Comparison of ENCODE assay signal across 5 cellular contexts in the genomic region with DNA sequence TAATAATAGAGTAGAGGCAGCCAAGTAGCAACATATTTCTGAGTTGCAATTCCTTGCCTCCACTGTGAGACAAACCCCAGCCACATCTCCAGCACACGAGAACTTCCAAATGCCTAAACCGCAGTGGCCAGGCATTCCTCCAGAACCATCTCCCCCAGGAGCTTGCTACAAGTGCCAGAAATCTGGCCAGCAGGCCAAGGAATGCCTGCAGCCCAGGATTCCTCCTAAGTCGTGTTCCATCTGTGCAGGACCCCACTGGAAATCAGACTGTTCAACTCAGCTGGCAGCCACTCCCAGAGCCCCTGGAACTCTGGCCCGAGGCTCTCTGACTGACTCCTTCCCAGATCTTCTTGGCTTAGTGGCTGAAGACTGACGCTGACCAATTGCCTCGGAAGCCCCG.
DNase-seq lines count a peak whose midpoint lies in the region; ATAC-seq and TF ChIP-seq lines count a peak whose summit lies in the region.
"Not testable (repeated sequence)": the region's sequence is repeated elsewhere in the genome, so short reads cannot be mapped to it uniquely, and the experiment has no call there.

No MANE protein-coding gene starts in this region.

- H3K18ac ChIP-seq in mesendoderm (ENCODE audit: low read length), result peak overlapping the region; percentile 52

- not testable (repeated sequence) for H3K9ac ChIP-seq in mesendoderm (ENCODE audit: low read length)

- DNase-seq in astrocyte of the cerebellum (ENCODE audit: low read depth), result peak; percentile 9
- DNase-seq in fibroblast of the aortic adventitia (ENCODE audit: low read depth), result peak; percentile 64
- DNase-seq in left ventricle myocardium superior, result peak; percentile 26
- not testable (repeated sequence) for DNase-seq in mesendoderm
- peak; percentile 23 to 65 for DNase-seq in tibial artery

- not testable (repeated sequence) for H4K8ac ChIP-seq in mesendoderm (ENCODE audit: low read depth, low read length)

- WGBS in mesendoderm (ENCODE audit: extremely low coverage, insufficient coverage, low lambda C conversion rate), result no CpG with 5 or more reads among the region's 7 CpGs

- not testable (repeated sequence) for H2BK120ac ChIP-seq in mesendoderm (ENCODE audit: low read depth, low read length)

- H3K56ac ChIP-seq in mesendoderm (ENCODE audit: low read length), result not testable (repeated sequence)

- not testable (repeated sequence) for H3K23ac ChIP-seq in mesendoderm (ENCODE audit: low read length)

- H3K4ac ChIP-seq in mesendoderm (ENCODE audit: low read depth, low read length), result not testable (repeated sequence)

- TF ChIP-seq CTCF in astrocyte of the cerebellum (IDR thresholded peaks at IDR 0.05; ENCODE audit: low read depth, low read length, missing control alignments); fibroblast of the aortic adventitia (IDR thresholded peaks at IDR 0.05; ENCODE audit: insufficient read depth, low read length); tibial artery (IDR thresholded peaks at IDR 0.05): not testable (repeated sequence)

- H2AK5ac ChIP-seq in mesendoderm (ENCODE audit: low read length), result not testable (repeated sequence)

- not testable (repeated sequence) for H3K27ac ChIP-seq in mesendoderm (ENCODE audit: low read depth, low read length); tibial artery

- not testable (repeated sequence) for H2BK15ac ChIP-seq in mesendoderm (replicated peaks; ENCODE audit: low read depth)

- intact Hi-C loops in left ventricle myocardium superior (cut with micrococcal nuclease); tibial artery (cut with DNase I; ENCODE audit: low total_unique reads): not testable (repeated sequence)

- not testable (repeated sequence) for H3K4me1 ChIP-seq in mesendoderm (ENCODE audit: control insufficient read depth, low read depth, low read length); tibial artery

- in situ Hi-C loops in astrocyte of the cerebellum (cut with HindIII; ENCODE audit: low sequenced_read_pairs), result not testable (repeated sequence)

- not testable (repeated sequence) for H3K79me1 ChIP-seq in mesendoderm (ENCODE audit: low read length)

- H3K27me3 ChIP-seq in mesendoderm (ENCODE audit: insufficient read depth, low read length, poor library complexity); tibial artery: not testable (repeated sequence)

- not testable (repeated sequence) for H4K5ac ChIP-seq in mesendoderm (ENCODE audit: low read length)

- H2BK5ac ChIP-seq in mesendoderm (ENCODE audit: low read length), result not testable (repeated sequence)

- not testable (repeated sequence) for H3K79me2 ChIP-seq in mesendoderm (ENCODE audit: control insufficient read depth, insufficient read depth, low read length)

- H3K4me3 ChIP-seq in astrocyte of the cerebellum (ENCODE audit: low read depth, low read length); fibroblast of the aortic adventitia (ENCODE audit: low read depth, low read length); mesendoderm (ENCODE audit: low read length); tibial artery: not testable (repeated sequence)

- H3K9me3 ChIP-seq in tibial artery, result not testable (repeated sequence)

- H3K36me3 ChIP-seq in mesendoderm (ENCODE audit: control insufficient read depth, insufficient read depth, low read length); tibial artery: not testable (repeated sequence)

- H3K4me2 ChIP-seq in mesendoderm (ENCODE audit: low read length), result not testable (repeated sequence)

- ATAC-seq in left ventricle myocardium superior, result not testable (repeated sequence)
